Comparison of ENCODE assay signal across 8 cellular contexts in genomic region chr12:133037207-133038005, GRCh38. TPM values are rescaled to one million over a fixed set of nuclear protein-coding genes. Genes with fewer than 3 reads are reported as not detected.
A peak's percentile ranks its signal among the peaks of the same experiment; 100 is the strongest.
DNase-seq lines count a peak whose midpoint lies in the region; ATAC-seq and TF ChIP-seq lines count a peak whose summit lies in the region.

Gene ZNF84, plus strand, starts transcription at chr12:133037509. Its CDS starts 3,959 bp downstream, at chr12:133041468.

- H3K9me3 Mint-ChIP-seq in natural killer cell: peaks cover 9 to 30% of the 10 kb centered on the region in 2 donors

- peaks cover 26% of the 10 kb centered on the region for H3K36me3 Mint-ChIP-seq in natural killer cell

- H3K27me3 ChIP-seq in H7 (ENCODE audit: control insufficient read depth, insufficient read depth, low read length): no peaks in the 10 kb centered on the region

- H3K27me3 Mint-ChIP-seq in natural killer cell (ENCODE audit: low read depth in 2 of 2): peaks cover 0 to 10% of the 10 kb centered on the region in 2 donors

- H3K4me3 Mint-ChIP-seq in natural killer cell: peak within 1 kb of the TSS; percentile 98

- peak within 1 kb of the TSS; percentile 81 for H3K4me3 ChIP-seq in H7 (ENCODE audit: insufficient read depth, low read depth, low read length)

- peaks cover 5 to 15% of the 10 kb centered on the region in 2 donors for H3K4me1 Mint-ChIP-seq in natural killer cell

- intact Hi-C loops in natural killer cell (cut with micrococcal nuclease): loop anchor here (1.0 kb wide), 6 partner anchors 43 to 150 kb away; partner anchors contain the start of genes CHFR, ZNF10, ZNF140 and ZNF26

- TF ChIP-seq CTCF in natural killer cell (IDR thresholded peaks at IDR 0.05): no peak

- DNase-seq in ELF-1 (ENCODE audit: low read depth, low spot score) (peak; percentile 98), H7 (peak; percentile 92), M059J (ENCODE audit: low read depth) (peak; percentile 97), SHP77 (lab: John Stamatoyannopoulos, UW) (peak; percentile 99), fibroblast of peridontal ligament (ENCODE audit: extremely low read depth) (peak; percentile 98), natural killer cell (peak; percentile 93)
- DNase-seq in activated effector memory CD4-positive, alpha-beta T cell treated with Interleukin-2 at 50 U/mL for 16 hours: peak; percentile 92
- DNase-seq in stimulated activated naive CD4-positive, alpha-beta T cell treated with Interleukin-2 at 50 U/mL for 16 hours (lab: John Stamatoyannopoulos, UW): peak; percentile 96

- ATAC-seq in natural killer cell: peak; percentile 86 to 97 (median 87)

- peak within 1 kb of the TSS; percentile 94 to 96 for H3K27ac Mint-ChIP-seq in natural killer cell

- H3K36me3 ChIP-seq in H7 (replicated peaks; ENCODE audit: control insufficient read depth, insufficient read depth, low read length): peaks cover 6% of the 10 kb centered on the region

RNA-seq across cellular contexts. Expression of gene ZNF84, which starts in this region (rescaled TPM):
- total RNA-seq in H7 (2014; rRNA removed; shearing (Covaris generic)): 12.1 and 14.6 TPM in 2 replicates
- total RNA-seq in M059J (2014; rRNA removed; shearing (Covaris generic)): 9.8 and 12.1 TPM in 2 replicates
- 10 to 100 TPM; 23.4 to 31.1 (median 26.1) TPM for total RNA-seq in natural killer cell

Comparison
In these comparisons a context has a peak if more than half of its experiments do, and no peak if none do; other contexts are left out.
1. Peak in every context shown above with its lines: DNase-seq, ATAC-seq and H3K4me3 ChIP-seq.